ENCODE assay signal across 18 cellular contexts in the genomic region with DNA sequence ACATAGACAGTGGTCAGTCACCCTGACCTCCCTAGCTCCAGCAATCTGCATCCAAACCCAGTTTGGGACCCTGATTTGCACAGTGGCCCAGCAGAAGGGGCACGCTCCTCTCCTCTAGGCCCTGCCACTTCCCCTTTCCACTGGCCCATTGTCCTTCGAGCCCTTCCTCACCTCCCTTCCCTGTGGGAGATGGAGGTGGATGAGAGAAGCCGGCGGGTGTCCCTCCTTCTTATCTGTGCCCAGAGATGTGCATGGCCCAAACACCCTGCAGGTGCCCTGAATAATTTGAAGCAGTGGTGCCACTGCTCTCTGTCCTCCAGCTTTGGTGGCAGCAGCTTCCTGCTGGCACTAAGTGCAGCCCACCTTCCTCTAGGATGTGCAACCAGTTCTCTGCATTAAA.
DNase-seq lines count a peak whose midpoint lies in the region; FAIRE-seq and TF ChIP-seq lines count a peak whose summit lies in the region.
"Had no signal": no experiment of that assay in that cellular context is flagged by ENCODE, and none has a peak within 500 bp of the region (broad histone marks: within the 10 kb centered on the region; RNA-seq: fewer than 3 reads in every experiment).

No MANE protein-coding gene starts in this region.

- no peak overlapping the region for H3K27ac Mint-ChIP-seq in type B pancreatic cell
- H3K27ac Mint-ChIP-seq: IgD-negative memory B cell; T-helper 1 cell treated with Interleukin-12 subunit alpha and Interleukin-12 subunit beta and Interleukin-4 antibody, amounts not matched to agents 30 μg/mL and 1 μg/mL, for 36 hours had no signal

- H3K36me3 ChIP-seq in BE2C: no peaks in the 10 kb centered on the region

- no peaks in the 10 kb centered on the region for H3K27me3 ChIP-seq in BE2C

- TF ChIP-seq CTCF in type B pancreatic cell (conservative IDR thresholded peaks at IDR 0.05) (no peak), BE2C (IDR thresholded peaks at IDR 0.05; ENCODE audit: low read depth, low read length) (no peak)

- DNase-seq in activated CD4-positive, alpha-beta T cell treated with anti-CD3 and anti-CD28 coated beads for 1 hour: peak; percentile 3
- no peak for DNase-seq in activated CD4-positive, alpha-beta T cell treated with anti-CD3 and anti-CD28 coated beads, Interleukin-2, amount 50 U/mL, for 4 hours
- peak; percentile 3 for DNase-seq in H54 (ENCODE audit: insufficient read length, low spot score)
- DNase-seq in ecto neural progenitor cell (ENCODE audit: low spot score): peak; percentile 34
- peak; percentile 56 for DNase-seq in type B pancreatic cell (ENCODE audit: extremely low spot score, unreplicated experiment)
- no peak for DNase-seq in BE2C
- DNase-seq in NOMO-1 treated with dmso at 0.1 percent for 144 hours (lab: John Stamatoyannopoulos, UW; ENCODE audit: unreplicated experiment): no peak
- DNase-seq: DMS 273 treated with DMSO at 0.1 percent for 48 hours, DND-41, HCEC 1CT, MM.1S, NCI-H1694 treated with DMSO at 0.1 percent for 48 hours, NCI-H2171, NCI-H446, PC-3 had no signal

- H3K4me1 Mint-ChIP-seq in type B pancreatic cell (ENCODE audit: unreplicated experiment): peaks cover 20% of the 10 kb centered on the region
- H3K4me1 Mint-ChIP-seq: IgD-negative memory B cell had no signal

- no peak overlapping the region for H3K4me3 ChIP-seq in BE2C (ENCODE audit: low read depth, low read length)

- no peaks in the 10 kb centered on the region for H3K9me3 ChIP-seq in BE2C

- no peaks in the 10 kb centered on the region for H3K4me1 ChIP-seq in BE2C

- no peaks in the 10 kb centered on the region for H3K36me3 Mint-ChIP-seq in type B pancreatic cell
- H3K36me3 Mint-ChIP-seq: IgD-negative memory B cell had no signal

- H3K27me3 Mint-ChIP-seq in type B pancreatic cell: peaks cover 63% of the 10 kb centered on the region

- TF ChIP-seq POLR2A in H54 (IDR thresholded peaks at IDR 0.05; ENCODE audit: low read depth, low read length): no peak

- FAIRE-seq in H54 (lab: Jason Lieb, UNC): no peak
- FAIRE-seq: HTR-8/SVneo had no signal

- H3K9me3 Mint-ChIP-seq in type B pancreatic cell: no peaks in the 10 kb centered on the region
- H3K9me3 Mint-ChIP-seq: T-helper 1 cell treated with Interleukin-12 subunit alpha and Interleukin-12 subunit beta and Interleukin-4 antibody, amounts not matched to agents 30 μg/mL and 1 μg/mL, for 36 hours had no signal

- H3K4me3 Mint-ChIP-seq in type B pancreatic cell: no peak overlapping the region
- H3K4me3 Mint-ChIP-seq: IgD-negative memory B cell; T-helper 1 cell treated with Interleukin-12 subunit alpha and Interleukin-12 subunit beta and Interleukin-4 antibody, amounts not matched to agents 30 μg/mL and 1 μg/mL, for 36 hours had no signal

Comparison
In these comparisons a context has a peak if more than half of its experiments do, and no peak if none do; other contexts are left out.
1. DNase-seq: peak in activated CD4-positive, alpha-beta T cell treated with anti-CD3 and anti-CD28 coated beads for 1 hour (single experiment), H54 (single experiment), ecto neural progenitor cell (single experiment) and type B pancreatic cell (single experiment); none in activated CD4-positive, alpha-beta T cell treated with anti-CD3 and anti-CD28 coated beads, Interleukin-2, amount 50 U/mL, for 4 hours (0 of 2), BE2C (single experiment) and NOMO-1 treated with dmso at 0.1 percent for 144 hours (single experiment).